In the genomic region with DNA sequence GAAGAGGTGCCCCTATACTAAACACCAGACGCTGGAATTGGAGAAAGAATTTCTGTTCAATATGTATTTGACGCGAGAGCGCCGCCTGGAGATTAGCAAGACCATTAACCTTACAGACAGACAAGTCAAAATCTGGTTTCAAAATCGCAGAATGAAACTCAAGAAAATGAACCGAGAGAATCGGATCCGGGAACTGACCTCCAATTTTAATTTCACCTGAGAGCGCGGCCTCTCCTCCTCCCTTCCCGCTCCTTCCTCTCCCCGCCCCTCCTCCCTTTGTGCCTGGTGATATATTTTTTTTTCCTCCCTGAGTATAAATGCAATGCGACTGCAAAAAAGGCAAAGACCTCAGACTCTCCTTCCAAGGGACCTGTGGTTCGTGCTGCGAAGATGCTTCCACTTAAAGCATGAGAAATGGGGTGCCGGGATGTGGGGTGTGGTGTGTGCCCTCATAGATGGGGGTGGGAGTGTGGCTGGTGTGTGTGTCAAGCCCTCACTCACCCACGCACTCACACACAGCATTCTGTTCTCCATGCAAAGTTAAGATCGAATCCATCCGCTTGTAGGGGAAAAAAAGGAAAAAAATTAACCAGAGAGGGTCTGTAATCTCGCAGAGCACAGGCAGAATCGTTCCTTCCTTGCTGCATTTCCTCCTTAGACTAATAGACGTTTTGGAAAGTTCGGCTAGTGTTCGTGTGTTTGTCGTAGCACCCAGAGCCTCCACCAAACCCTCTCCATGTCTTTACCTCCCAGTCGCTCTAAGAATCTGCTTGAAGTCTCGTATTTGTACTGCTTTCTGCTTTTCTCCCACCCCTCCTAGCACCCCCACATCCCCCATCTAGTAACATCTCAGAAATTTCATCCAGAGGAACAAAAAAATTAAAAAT, we compare ENCODE assay signal across 8 cellular contexts. TPM values are rescaled to one million over a fixed set of nuclear protein-coding genes. Genes with fewer than 3 reads are reported as not detected.
DNase-seq lines count a peak whose midpoint lies in the region; ATAC-seq and TF ChIP-seq lines count a peak whose summit lies in the region.

No MANE protein-coding gene starts in this region.

- no peak overlapping the region for H2BK12ac ChIP-seq in trophoblast cell (ENCODE audit: low read length)

- H3K18ac ChIP-seq in trophoblast cell (ENCODE audit: low read length), result no peak overlapping the region

- no peaks in the 10 kb centered on the region for H3K79me2 ChIP-seq in trophoblast cell (ENCODE audit: control insufficient read depth, insufficient read depth, low read length, poor library complexity)

- no peak overlapping the region for H2BK5ac ChIP-seq in trophoblast cell (ENCODE audit: low read depth, low read length, poor library complexity)

- no peak overlapping the region for H3K4me2 ChIP-seq in trophoblast cell (ENCODE audit: low read length)

- no peaks in the 10 kb centered on the region for H3K79me1 ChIP-seq in trophoblast cell (ENCODE audit: low read length)

- H3K9ac ChIP-seq in trophoblast cell (ENCODE audit: low read length), result no peak overlapping the region

- TF ChIP-seq CTCF in C4-2B (conservative IDR thresholded peaks at IDR 0.05), result peak; percentile 88

- H4K8ac ChIP-seq in trophoblast cell (ENCODE audit: low read depth, low read length), result no peak overlapping the region

- H4K12ac ChIP-seq in trophoblast cell (ENCODE audit: low read depth, low read length), result no peak overlapping the region

- no peak overlapping the region for H2BK120ac ChIP-seq in trophoblast cell (ENCODE audit: insufficient read depth, low read length, poor library complexity)

- no peak overlapping the region for H4K91ac ChIP-seq in trophoblast cell (ENCODE audit: low read depth, low read length)

- no peaks in the 10 kb centered on the region for H3K36me3 ChIP-seq in trophoblast cell (ENCODE audit: control insufficient read depth in 1 of 2, insufficient read depth in 2 of 2, low read length in 2 of 2)

- H3K4ac ChIP-seq in trophoblast cell (ENCODE audit: low read depth, low read length), result no peak overlapping the region

- no peak overlapping the region for H2AK5ac ChIP-seq in trophoblast cell (ENCODE audit: low read length)

- H3K27me3 ChIP-seq in trophoblast cell (ENCODE audit: insufficient read depth, low read length), result peaks cover 91% of the 10 kb centered on the region

- no peak overlapping the region for H2AFZ ChIP-seq in trophoblast cell (ENCODE audit: insufficient read depth, low read length, poor library complexity)

- no peak overlapping the region for H3K23ac ChIP-seq in trophoblast cell (ENCODE audit: low read length)

- H3K27ac ChIP-seq in C4-2B (peak overlapping the region; percentile 34), trophoblast cell (ENCODE audit: low read depth, low read length) (no peak overlapping the region)

- WGBS in trophoblast cell (ENCODE audit: extremely low coverage, insufficient coverage, insufficient read length), result no CpG with 5 or more reads among the region's 28 CpGs

- no peak for ATAC-seq in HG02884 (IDR thresholded peaks at IDR 0.05; ENCODE audit: unreplicated experiment)

- H3K14ac ChIP-seq in trophoblast cell (ENCODE audit: low read length), result no peak overlapping the region

- no peak overlapping the region for H3K4me3 ChIP-seq in trophoblast cell (ENCODE audit: low read depth, low read length)

- H3K9me3 ChIP-seq in trophoblast cell (ENCODE audit: insufficient read depth, low read depth, low read length), result peaks cover 26% of the 10 kb centered on the region

- peak; percentile 47 for DNase-seq in GM19238 (ENCODE audit: insufficient read length, low spot score)
- DNase-seq in NOMO-1 treated with DMSO at 0.1 percent for 48 hours (lab: John Stamatoyannopoulos, UW; ENCODE audit: unreplicated experiment), result peak; percentile 77
- DNase-seq in dedifferentiated amniotic fluid mesenchymal stem cell (ENCODE audit: extremely low spot score), result peak; percentile 22
- DNase-seq in trophoblast cell, result peak; percentile 43 to 78
- no peak for DNase-seq in iPS-NIHi11 (ENCODE audit: low spot score)
- no peak for DNase-seq in stimulated activated CD4-positive, alpha-beta T cell treated with anti-CD3 and anti-CD28 coated beads, Interleukin-4, amount 100 ng/mL, for 4 hours

- H3K4me1 ChIP-seq in trophoblast cell (ENCODE audit: control insufficient read depth in 1 of 2, insufficient read depth in 2 of 2, low read length in 2 of 2), result no peaks in the 10 kb centered on the region

RNA-seq across cellular contexts. Expression of gene HOXC10, which starts 4.5 kb away (rescaled TPM):
- 0.03 and 0.04 TPM in 2 replicates for polyA plus RNA-seq in trophoblast cell (2013)

RNA-seq across cellular contexts. Expression of gene HOXC9, which starts 10.5 kb away (rescaled TPM):
- polyA plus RNA-seq in trophoblast cell (2013), result 0.03 TPM in 1 of 2 replicates, not detected in the other

RNA-seq across cellular contexts. Expression of gene HOTAIR, which starts 14.7 kb away (rescaled TPM):
- polyA plus RNA-seq in trophoblast cell (2013), result 1.5 and 1.6 TPM in 2 replicates

RNA-seq across cellular contexts. Expression of gene HOXC11, which starts 16.5 kb away (rescaled TPM):
- polyA plus RNA-seq in trophoblast cell (2013), result 0.22 and 0.29 TPM in 2 replicates

RNA-seq across cellular contexts. Expression of gene HOXC8, which starts 19.3 kb away (rescaled TPM):
- polyA plus RNA-seq in trophoblast cell (2013), result 0.05 and 0.06 TPM in 2 replicates

Comparison
In these comparisons a context has a peak if more than half of its experiments do, and no peak if none do; other contexts are left out.
1. DNase-seq: peak in GM19238 (single experiment), NOMO-1 treated with DMSO at 0.1 percent for 48 hours (single experiment), dedifferentiated amniotic fluid mesenchymal stem cell (single experiment) and trophoblast cell (2 of 2); none in iPS-NIHi11 (single experiment) and stimulated activated CD4-positive, alpha-beta T cell treated with anti-CD3 and anti-CD28 coated beads, Interleukin-4, amount 100 ng/mL, for 4 hours (0 of 2).